ENCODE assay signal across 9 cellular contexts in the genomic region with DNA sequence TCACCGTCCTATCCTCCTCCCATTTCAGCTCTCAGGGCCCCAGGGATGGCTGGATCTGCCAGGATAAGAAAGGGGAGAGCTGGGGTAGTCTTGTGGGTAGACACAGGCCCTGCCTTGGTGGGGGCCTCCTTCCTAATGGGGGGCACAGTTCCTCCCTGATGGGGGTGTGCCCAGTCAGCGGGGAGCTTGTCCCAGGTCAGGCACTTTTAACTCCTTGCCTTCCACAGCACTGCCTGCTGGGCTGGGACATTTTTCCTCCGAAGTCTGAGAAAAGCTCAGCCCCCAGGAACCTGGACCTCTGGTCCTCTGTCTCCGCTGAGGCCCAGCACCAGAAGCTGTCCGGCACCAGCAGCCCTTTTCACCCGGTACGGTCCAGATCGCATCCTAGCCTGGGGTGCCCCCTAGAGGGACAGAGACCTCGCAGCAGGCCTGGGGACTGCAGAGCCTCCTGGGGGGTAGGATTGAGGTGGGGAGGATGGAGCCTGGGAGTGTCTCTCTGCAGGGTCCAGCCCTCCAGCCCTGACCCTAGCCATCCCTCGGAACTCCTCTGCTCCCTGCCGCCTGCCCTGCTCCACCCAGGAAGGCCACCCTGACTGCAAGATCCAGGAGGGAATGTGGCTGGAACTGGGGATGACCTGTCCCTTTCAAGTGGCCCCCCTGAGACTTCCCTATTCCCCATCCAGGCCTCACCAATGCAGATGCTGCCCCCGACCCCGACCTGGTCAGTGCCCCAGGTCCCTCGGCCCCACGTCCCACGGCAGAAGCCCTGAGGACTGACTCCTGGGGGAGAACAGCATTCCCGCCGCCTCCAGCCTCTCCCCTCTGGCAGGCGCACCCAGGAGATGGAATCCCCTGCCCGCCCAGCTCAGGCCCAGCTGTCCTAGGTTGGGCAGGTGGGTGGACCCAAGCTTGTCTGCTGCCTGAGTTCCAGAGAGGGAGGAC. TPM values are rescaled to one million over a fixed set of nuclear protein-coding genes. Genes with fewer than 3 reads are reported as not detected.
DNase-seq lines count a peak whose midpoint lies in the region; ATAC-seq, FAIRE-seq and TF ChIP-seq lines count a peak whose summit lies in the region.
"Had no signal": no experiment of that assay in that cellular context is flagged by ENCODE, and none has a peak within 500 bp of the region (broad histone marks: within the 10 kb centered on the region; RNA-seq: fewer than 3 reads in every experiment).

No MANE protein-coding gene starts in this region.

- H3K4me2 ChIP-seq in Loucy (ENCODE audit: low read depth, low read length, poor library complexity, severe bottlenecking) (no peak overlapping the region), keratinocyte (ENCODE audit: control insufficient read depth, extremely low read depth, insufficient read depth, low read depth, low read length) (no peak overlapping the region)

- H3K9me2 ChIP-seq in Loucy (replicated peaks; ENCODE audit: low read depth, low read length): no peaks in the 10 kb centered on the region

- no peaks in the 10 kb centered on the region for H3F3A ChIP-seq in Loucy (ENCODE audit: low read depth)

- FAIRE-seq in D721Med (lab: Jason Lieb, UNC): no peak
- no peak for FAIRE-seq in keratinocyte (lab: Jason Lieb, UNC)
- FAIRE-seq: endometrium had no signal

- H3K9me3 Mint-ChIP-seq in activated naive CD4-positive, alpha-beta T cell treated with anti-CD3 and anti-CD28 coated beads, Interleukin-2, amount 50 U/mL, for 72 hours: no peaks in the 10 kb centered on the region

- H3K36me3 ChIP-seq in Loucy (ENCODE audit: insufficient read depth, low read length) (no peaks in the 10 kb centered on the region), keratinocyte (ENCODE audit: control insufficient read depth in 2 of 2, extremely low read depth in 1 of 2, insufficient read depth in 2 of 2, low read length in 2 of 2) (peaks cover 3 to 29% of the 10 kb centered on the region in 2 experiments)

- peak; percentile 55 for TF ChIP-seq CTCF in D721Med (IDR thresholded peaks at IDR 0.05; ENCODE audit: insufficient read depth, missing control alignments)
- TF ChIP-seq CTCF in Loucy (conservative IDR thresholded peaks at IDR 0.05; ENCODE audit: low read length): peak; percentile 70
- peak; percentile 37 to 63 (median 50) for TF ChIP-seq CTCF in keratinocyte (optimal IDR thresholded peaks at IDR 0.05 in 1 of 3, IDR thresholded peaks at IDR 0.05 in 1 of 3, conservative IDR thresholded peaks at IDR 0.05 in 1 of 3; ENCODE audit: extremely low read depth in 1 of 3, insufficient read depth in 2 of 3, low read length in 3 of 3)

- H2AFZ ChIP-seq in Loucy (ENCODE audit: low read length) (no peak overlapping the region), keratinocyte (ENCODE audit: control insufficient read depth, low read length) (no peak overlapping the region)

- H3K27ac Mint-ChIP-seq in activated naive CD4-positive, alpha-beta T cell treated with anti-CD3 and anti-CD28 coated beads, Interleukin-2, amount 50 U/mL, for 72 hours: no peak overlapping the region

- H4K20me1 ChIP-seq in Loucy (ENCODE audit: insufficient read depth, low read length, poor library complexity, severe bottlenecking) (no peaks in the 10 kb centered on the region), keratinocyte (ENCODE audit: control insufficient read depth, extremely low read depth, insufficient read depth, low read length) (no peaks in the 10 kb centered on the region)

- dilution Hi-C loops in keratinocyte (cut with MboI; ENCODE audit: extremely low pct_ligation_motif_present, low sequenced_read_pairs): no loop called here

- H3K9me3 ChIP-seq in Loucy (ENCODE audit: insufficient read depth, low read depth, low read length) (no peaks in the 10 kb centered on the region), keratinocyte (ENCODE audit: control insufficient read depth, low read depth, low read length) (no peaks in the 10 kb centered on the region)

- ATAC-seq in activated naive CD4-positive, alpha-beta T cell treated with anti-CD3 and anti-CD28 coated beads, Interleukin-2, amount 50 U/mL, for 72 hours: peak; percentile 71 to 76
- ATAC-seq in stimulated activated naive CD8-positive, alpha-beta T cell treated with anti-CD3 and anti-CD28 coated beads, Interleukin-15, Interleukin-2, amounts not matched to agents 100 U/mL and 50 U/mL, for 24 hours: peak; percentile 56
- ATAC-seq in GM18909 (IDR thresholded peaks at IDR 0.05; ENCODE audit: poor library complexity, unreplicated experiment): no peak
- no peak for ATAC-seq in HG02763 (IDR thresholded peaks at IDR 0.05; ENCODE audit: unreplicated experiment)

- peak; percentile 39 for DNase-seq in D721Med (ENCODE audit: insufficient read length, low spot score)
- peak in 1 of 2 donors; percentile 63 for DNase-seq in activated naive CD4-positive, alpha-beta T cell treated with anti-CD3 and anti-CD28 coated beads, Interleukin-2, amount 50 U/mL, for 72 hours (ENCODE audit: low spot score in 2 of 2)
- no peak for DNase-seq in keratinocyte (ENCODE audit: low read depth, low spot score)
- DNase-seq in stimulated activated naive CD8-positive, alpha-beta T cell treated with anti-CD3 and anti-CD28 coated beads, Interleukin-15, Interleukin-2, amounts not matched to agents 100 U/mL and 50 U/mL, for 24 hours: peak; percentile 63
- DNase-seq in NCI-H1436 treated with DMSO at 0.1 percent for 48 hours (lab: John Stamatoyannopoulos, UW): no peak

- H3K9me1 ChIP-seq in keratinocyte (ENCODE audit: control insufficient read depth, extremely low read depth, insufficient read depth, low read length): no peaks in the 10 kb centered on the region

- H3K4me3 ChIP-seq in Loucy (ENCODE audit: low read length, poor library complexity, severe bottlenecking) (no peak overlapping the region), keratinocyte (ENCODE audit: control insufficient read depth in 2 of 3, extremely low read depth in 1 of 3, insufficient read depth in 2 of 3, low read depth in 1 of 3, low read length in 3 of 3) (no peak overlapping the region)

- H3K4me1 ChIP-seq in Loucy (ENCODE audit: insufficient read depth, low read length, poor library complexity, severe bottlenecking): no peaks in the 10 kb centered on the region
- no peaks in the 10 kb centered on the region for H3K4me1 ChIP-seq in keratinocyte (ENCODE audit: control insufficient read depth, extremely low read depth, insufficient read depth, low read length)

- H3K9ac ChIP-seq in Loucy (ENCODE audit: low read depth, low read length, poor library complexity, severe bottlenecking): no peak overlapping the region
- no peak overlapping the region for H3K9ac ChIP-seq in keratinocyte (ENCODE audit: control insufficient read depth, extremely low read depth, insufficient read depth, low read length)

- peaks cover 10 to 15% of the 10 kb centered on the region in 2 donors for H3K36me3 Mint-ChIP-seq in activated naive CD4-positive, alpha-beta T cell treated with anti-CD3 and anti-CD28 coated beads, Interleukin-2, amount 50 U/mL, for 72 hours

- H3K27ac ChIP-seq in keratinocyte (ENCODE audit: control insufficient read depth, insufficient read depth, low read length): no peak overlapping the region

- H3K27me3 ChIP-seq in Loucy (ENCODE audit: insufficient read depth, low read length, poor library complexity, severe bottlenecking) (no peaks in the 10 kb centered on the region), keratinocyte (ENCODE audit: control insufficient read depth, extremely low read depth, insufficient read depth, low read length) (no peaks in the 10 kb centered on the region)

- H3K79me2 ChIP-seq in Loucy (ENCODE audit: insufficient read depth, low read length) (no peaks in the 10 kb centered on the region), keratinocyte (ENCODE audit: control insufficient read depth, insufficient read depth, low read length) (no peaks in the 10 kb centered on the region)

RNA-seq across cellular contexts. Expression of gene MIIP, which starts 12.0 kb away (rescaled TPM):
- 10 to 100 TPM; 30.8 to 50.4 TPM for total RNA-seq in activated naive CD4-positive, alpha-beta T cell treated with anti-CD3 and anti-CD28 coated beads, Interleukin-2, amount 50 U/mL, for 72 hours
- polyA plus RNA-seq in keratinocyte: 14.3 to 30.6 TPM (median 18.2 TPM) in 3 replicates
- 7.8 TPM for polyA plus RNA-seq in keratinocyte (2011; ENCODE audit: low read depth)
- 12.1 and 26.0 TPM in 2 replicates for polyA plus RNA-seq in keratinocyte (2011; cell fraction: cytosol; rRNA removed)
- 62.3 and 86.3 TPM in 2 replicates for polyA plus RNA-seq in keratinocyte (2011; cell fraction: nucleus; rRNA removed)
- 24.6 and 25.7 TPM in 2 replicates for polyA plus RNA-seq in keratinocyte (2012; ENCODE audit: low replicate concordance)
- polyA minus RNA-seq in keratinocyte: 9.2 to 23.0 TPM (median 13.7 TPM) in 3 replicates
- 28.6 TPM for polyA minus RNA-seq in keratinocyte (2011; cell fraction: cytosol; rRNA and poly(A)+ RNA removed)
- 12.9 and 15.0 TPM in 2 replicates for polyA minus RNA-seq in keratinocyte (2011; cell fraction: nucleus; rRNA and poly(A)+ RNA removed)

RNA-seq across cellular contexts. Expression of gene TNFRSF8, which starts 31.8 kb away (rescaled TPM):
- total RNA-seq in activated naive CD4-positive, alpha-beta T cell treated with anti-CD3 and anti-CD28 coated beads, Interleukin-2, amount 50 U/mL, for 72 hours: 10 to 100 TPM in 1 of 2 donors, under 1 TPM in 1; 0.84 to 41.5 TPM
- polyA plus RNA-seq in keratinocyte: 0.02 to 0.09 TPM (median 0.03 TPM) in 3 replicates
- not detected for polyA plus RNA-seq in keratinocyte (2011; ENCODE audit: low read depth)
- polyA plus RNA-seq in keratinocyte (2011; cell fraction: cytosol; rRNA removed): 0.01 and 0.04 TPM in 2 replicates
- 0.09 TPM in 2 replicates for polyA plus RNA-seq in keratinocyte (2011; cell fraction: nucleus; rRNA removed)
- polyA plus RNA-seq in keratinocyte (2012; ENCODE audit: low replicate concordance): not detected in 2 replicates
- polyA minus RNA-seq in keratinocyte: 0.20 TPM in 1 of 3 replicates, not detected in the others
- not detected for polyA minus RNA-seq in keratinocyte (2011; cell fraction: cytosol; rRNA and poly(A)+ RNA removed)
- polyA minus RNA-seq in keratinocyte (2011; cell fraction: nucleus; rRNA and poly(A)+ RNA removed): not detected in 2 replicates

RNA-seq across cellular contexts. Expression of gene MFN2, which starts 51.1 kb away (rescaled TPM):
- total RNA-seq in activated naive CD4-positive, alpha-beta T cell treated with anti-CD3 and anti-CD28 coated beads, Interleukin-2, amount 50 U/mL, for 72 hours: 10 to 100 TPM; 54.9 to 62.3 TPM
- 85.4 to 102 TPM (median 94.3 TPM) in 3 replicates for polyA plus RNA-seq in keratinocyte
- polyA plus RNA-seq in keratinocyte (2011; ENCODE audit: low read depth): 44.3 TPM
- 69.6 and 77.6 TPM in 2 replicates for polyA plus RNA-seq in keratinocyte (2011; cell fraction: cytosol; rRNA removed)
- 125 and 133 TPM in 2 replicates for polyA plus RNA-seq in keratinocyte (2011; cell fraction: nucleus; rRNA removed)
- 60.7 and 121 TPM in 2 replicates for polyA plus RNA-seq in keratinocyte (2012; ENCODE audit: low replicate concordance)
- 118 to 135 TPM (median 122 TPM) in 3 replicates for polyA minus RNA-seq in keratinocyte
- polyA minus RNA-seq in keratinocyte (2011; cell fraction: cytosol; rRNA and poly(A)+ RNA removed): 69.6 TPM
- 60.4 and 91.8 TPM in 2 replicates for polyA minus RNA-seq in keratinocyte (2011; cell fraction: nucleus; rRNA and poly(A)+ RNA removed)

Comparison
In these comparisons a context has a peak if more than half of its experiments do, and no peak if none do; other contexts are left out.
1. DNase-seq: peak in D721Med (single experiment) and stimulated activated naive CD8-positive, alpha-beta T cell treated with anti-CD3 and anti-CD28 coated beads, Interleukin-15, Interleukin-2, amounts not matched to agents 100 U/mL and 50 U/mL, for 24 hours (single experiment); none in keratinocyte (single experiment) and NCI-H1436 treated with DMSO at 0.1 percent for 48 hours (single experiment).
2. ATAC-seq: peak in activated naive CD4-positive, alpha-beta T cell treated with anti-CD3 and anti-CD28 coated beads, Interleukin-2, amount 50 U/mL, for 72 hours (2 of 2) and stimulated activated naive CD8-positive, alpha-beta T cell treated with anti-CD3 and anti-CD28 coated beads, Interleukin-15, Interleukin-2, amounts not matched to agents 100 U/mL and 50 U/mL, for 24 hours (single experiment); none in GM18909 (single experiment) and HG02763 (single experiment).
3. Peak in every context shown above with its lines, with median percentiles within 50 percentile points of each other: CTCF ChIP-seq.